Comparison of ENCODE assay signal across 1 cellular context in the genomic region with DNA sequence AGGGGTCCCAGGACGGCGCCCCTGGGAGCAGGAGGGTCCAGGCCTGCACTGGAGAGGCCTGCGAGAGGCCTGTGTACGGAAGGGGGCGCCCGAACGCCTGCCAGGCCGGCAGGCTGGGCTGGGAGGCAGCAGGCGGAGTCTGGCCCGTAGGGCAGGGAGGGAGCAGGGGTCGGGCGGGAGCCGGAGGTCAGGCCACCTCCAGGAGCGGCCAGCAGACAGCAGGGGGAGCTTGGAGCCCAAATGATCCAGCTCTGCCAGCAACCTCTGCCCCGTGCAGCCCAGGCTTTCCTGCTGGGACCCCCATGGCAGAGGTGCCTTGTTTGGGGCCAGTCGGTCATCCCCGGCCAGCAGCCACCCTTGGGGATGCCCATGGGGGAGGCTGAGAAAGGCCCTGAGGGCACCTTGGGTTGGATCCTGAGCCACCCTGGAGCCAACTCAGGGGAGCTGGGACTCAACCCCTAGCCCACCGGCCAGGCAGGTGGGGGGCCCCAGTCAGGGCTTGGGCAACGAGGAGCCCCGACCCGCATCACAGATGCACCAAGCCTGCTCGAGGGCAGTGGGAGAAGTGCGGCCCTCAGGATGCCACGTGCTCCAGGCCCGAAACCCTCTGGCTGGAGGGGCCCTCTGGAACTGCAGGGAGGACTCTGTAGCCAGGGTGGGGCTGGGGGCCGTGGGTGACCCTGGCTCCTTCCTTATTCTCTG.
TF ChIP-seq lines count a peak whose summit lies in the region.

No MANE protein-coding gene starts in this region.

TF ChIP-seq in HepG2, 621 proteins besides CTCF, POLR2A, EP300 and RAD21 (continued from another document and continues in another):
- TF ChIP-seq, protein P1, sequence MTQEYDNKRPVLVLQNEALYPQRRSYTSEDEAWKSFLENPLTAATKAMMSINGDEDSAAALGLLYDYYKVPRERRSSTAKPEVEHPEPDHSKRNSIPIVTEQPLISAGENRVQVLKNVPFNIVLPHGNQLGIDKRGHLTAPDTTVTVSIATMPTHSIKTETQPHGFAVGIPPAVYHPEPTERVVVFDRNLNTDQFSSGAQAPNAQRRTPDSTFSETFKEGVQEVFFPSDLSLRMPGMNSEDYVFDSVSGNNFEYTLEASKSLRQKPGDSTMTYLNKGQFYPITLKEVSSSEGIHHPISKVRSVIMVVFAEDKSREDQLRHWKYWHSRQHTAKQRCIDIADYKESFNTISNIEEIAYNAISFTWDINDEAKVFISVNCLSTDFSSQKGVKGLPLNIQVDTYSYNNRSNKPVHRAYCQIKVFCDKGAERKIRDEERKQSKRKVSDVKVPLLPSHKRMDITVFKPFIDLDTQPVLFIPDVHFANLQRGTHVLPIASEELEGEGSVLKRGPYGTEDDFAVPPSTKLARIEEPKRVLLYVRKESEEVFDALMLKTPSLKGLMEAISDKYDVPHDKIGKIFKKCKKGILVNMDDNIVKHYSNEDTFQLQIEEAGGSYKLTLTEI (CRISPR knock-in tag; conservative IDR thresholded peaks at IDR 0.05): no peak
- no peak for TF ChIP-seq JARID2 (CRISPR knock-in tag; IDR thresholded peaks at IDR 0.05; ENCODE audit: insufficient replicate concordance)
- TF ChIP-seq, protein P2, sequence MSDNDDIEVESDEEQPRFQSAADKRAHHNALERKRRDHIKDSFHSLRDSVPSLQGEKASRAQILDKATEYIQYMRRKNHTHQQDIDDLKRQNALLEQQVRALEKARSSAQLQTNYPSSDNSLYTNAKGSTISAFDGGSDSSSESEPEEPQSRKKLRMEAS (IDR thresholded peaks at IDR 0.05): peak; percentile 57; the same call in 1 of the 2 replicates
- TF ChIP-seq TRIM24 (CRISPR knock-in tag; IDR thresholded peaks at IDR 0.05): no peak
- no peak for TF ChIP-seq ZBTB1 (CRISPR knock-in tag; IDR thresholded peaks at IDR 0.05; ENCODE audit: borderline replicate concordance)
- TF ChIP-seq FOXK1 (CRISPR knock-in tag; IDR thresholded peaks at IDR 0.05; ENCODE audit: borderline replicate concordance, low read depth): no peak
- TF ChIP-seq, protein P3, sequence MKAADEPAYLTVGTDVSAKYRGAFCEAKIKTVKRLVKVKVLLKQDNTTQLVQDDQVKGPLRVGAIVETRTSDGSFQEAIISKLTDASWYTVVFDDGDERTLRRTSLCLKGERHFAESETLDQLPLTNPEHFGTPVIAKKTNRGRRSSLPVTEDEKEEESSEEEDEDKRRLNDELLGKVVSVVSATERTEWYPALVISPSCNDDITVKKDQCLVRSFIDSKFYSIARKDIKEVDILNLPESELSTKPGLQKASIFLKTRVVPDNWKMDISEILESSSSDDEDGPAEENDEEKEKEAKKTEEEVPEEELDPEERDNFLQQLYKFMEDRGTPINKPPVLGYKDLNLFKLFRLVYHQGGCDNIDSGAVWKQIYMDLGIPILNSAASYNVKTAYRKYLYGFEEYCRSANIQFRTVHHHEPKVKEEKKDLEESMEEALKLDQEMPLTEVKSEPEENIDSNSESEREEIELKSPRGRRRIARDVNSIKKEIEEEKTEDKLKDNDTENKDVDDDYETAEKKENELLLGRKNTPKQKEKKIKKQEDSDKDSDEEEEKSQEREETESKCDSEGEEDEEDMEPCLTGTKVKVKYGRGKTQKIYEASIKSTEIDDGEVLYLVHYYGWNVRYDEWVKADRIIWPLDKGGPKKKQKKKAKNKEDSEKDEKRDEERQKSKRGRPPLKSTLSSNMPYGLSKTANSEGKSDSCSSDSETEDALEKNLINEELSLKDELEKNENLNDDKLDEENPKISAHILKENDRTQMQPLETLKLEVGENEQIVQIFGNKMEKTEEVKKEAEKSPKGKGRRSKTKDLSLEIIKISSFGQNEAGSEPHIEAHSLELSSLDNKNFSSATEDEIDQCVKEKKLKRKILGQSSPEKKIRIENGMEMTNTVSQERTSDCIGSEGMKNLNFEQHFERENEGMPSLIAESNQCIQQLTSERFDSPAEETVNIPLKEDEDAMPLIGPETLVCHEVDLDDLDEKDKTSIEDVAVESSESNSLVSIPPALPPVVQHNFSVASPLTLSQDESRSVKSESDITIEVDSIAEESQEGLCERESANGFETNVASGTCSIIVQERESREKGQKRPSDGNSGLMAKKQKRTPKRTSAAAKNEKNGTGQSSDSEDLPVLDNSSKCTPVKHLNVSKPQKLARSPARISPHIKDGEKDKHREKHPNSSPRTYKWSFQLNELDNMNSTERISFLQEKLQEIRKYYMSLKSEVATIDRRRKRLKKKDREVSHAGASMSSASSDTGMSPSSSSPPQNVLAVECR (CRISPR knock-in tag; IDR thresholded peaks at IDR 0.05; ENCODE audit: borderline replicate concordance): peak; percentile 20; the same call in 1 of the 2 replicates
- TF ChIP-seq, protein P4, sequence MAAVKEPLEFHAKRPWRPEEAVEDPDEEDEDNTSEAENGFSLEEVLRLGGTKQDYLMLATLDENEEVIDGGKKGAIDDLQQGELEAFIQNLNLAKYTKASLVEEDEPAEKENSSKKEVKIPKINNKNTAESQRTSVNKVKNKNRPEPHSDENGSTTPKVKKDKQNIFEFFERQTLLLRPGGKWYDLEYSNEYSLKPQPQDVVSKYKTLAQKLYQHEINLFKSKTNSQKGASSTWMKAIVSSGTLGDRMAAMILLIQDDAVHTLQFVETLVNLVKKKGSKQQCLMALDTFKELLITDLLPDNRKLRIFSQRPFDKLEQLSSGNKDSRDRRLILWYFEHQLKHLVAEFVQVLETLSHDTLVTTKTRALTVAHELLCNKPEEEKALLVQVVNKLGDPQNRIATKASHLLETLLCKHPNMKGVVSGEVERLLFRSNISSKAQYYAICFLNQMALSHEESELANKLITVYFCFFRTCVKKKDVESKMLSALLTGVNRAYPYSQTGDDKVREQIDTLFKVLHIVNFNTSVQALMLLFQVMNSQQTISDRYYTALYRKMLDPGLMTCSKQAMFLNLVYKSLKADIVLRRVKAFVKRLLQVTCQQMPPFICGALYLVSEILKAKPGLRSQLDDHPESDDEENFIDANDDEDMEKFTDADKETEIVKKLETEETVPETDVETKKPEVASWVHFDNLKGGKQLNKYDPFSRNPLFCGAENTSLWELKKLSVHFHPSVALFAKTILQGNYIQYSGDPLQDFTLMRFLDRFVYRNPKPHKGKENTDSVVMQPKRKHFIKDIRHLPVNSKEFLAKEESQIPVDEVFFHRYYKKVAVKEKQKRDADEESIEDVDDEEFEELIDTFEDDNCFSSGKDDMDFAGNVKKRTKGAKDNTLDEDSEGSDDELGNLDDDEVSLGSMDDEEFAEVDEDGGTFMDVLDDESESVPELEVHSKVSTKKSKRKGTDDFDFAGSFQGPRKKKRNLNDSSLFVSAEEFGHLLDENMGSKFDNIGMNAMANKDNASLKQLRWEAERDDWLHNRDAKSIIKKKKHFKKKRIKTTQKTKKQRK (IDR thresholded peaks at IDR 0.05; ENCODE audit: low read length): no peak
- TF ChIP-seq HCFC1 (IDR thresholded peaks at IDR 0.05; ENCODE audit: low read depth, low read length): no peak
- TF ChIP-seq ZFP1 (CRISPR knock-in tag; IDR thresholded peaks at IDR 0.05): no peak
- TF ChIP-seq GABPA (IDR thresholded peaks at IDR 0.05; ENCODE audit: low read depth, low read length): no peak
- TF ChIP-seq GABPA (CRISPR knock-in tag; IDR thresholded peaks at IDR 0.05; ENCODE audit: low read depth): no peak
- peak; percentile 22; the same call in 1 of the 2 replicates for TF ChIP-seq ZMYM4 (CRISPR knock-in tag; IDR thresholded peaks at IDR 0.05)
- TF ChIP-seq ZNF264 (CRISPR knock-in tag; IDR thresholded peaks at IDR 0.05): 0 out of 2 replicates have a peak, but pooled peaks have one; percentile 55
- TF ChIP-seq ZNF256 (CRISPR knock-in tag; conservative IDR thresholded peaks at IDR 0.05): 0 out of 2 replicates have a peak, but pooled peaks have one; percentile 35
- peak; percentile 56; the same call in 1 of the 2 replicates for TF ChIP-seq PPARG (CRISPR knock-in tag; conservative IDR thresholded peaks at IDR 0.05)
- no peak for TF ChIP-seq ZMYM2 (CRISPR knock-in tag; IDR thresholded peaks at IDR 0.05)
- TF ChIP-seq ZNF563 (CRISPR knock-in tag; IDR thresholded peaks at IDR 0.05): no peak
- no peak for TF ChIP-seq ZNF225 (CRISPR knock-in tag; IDR thresholded peaks at IDR 0.05)
- TF ChIP-seq, protein P5, sequence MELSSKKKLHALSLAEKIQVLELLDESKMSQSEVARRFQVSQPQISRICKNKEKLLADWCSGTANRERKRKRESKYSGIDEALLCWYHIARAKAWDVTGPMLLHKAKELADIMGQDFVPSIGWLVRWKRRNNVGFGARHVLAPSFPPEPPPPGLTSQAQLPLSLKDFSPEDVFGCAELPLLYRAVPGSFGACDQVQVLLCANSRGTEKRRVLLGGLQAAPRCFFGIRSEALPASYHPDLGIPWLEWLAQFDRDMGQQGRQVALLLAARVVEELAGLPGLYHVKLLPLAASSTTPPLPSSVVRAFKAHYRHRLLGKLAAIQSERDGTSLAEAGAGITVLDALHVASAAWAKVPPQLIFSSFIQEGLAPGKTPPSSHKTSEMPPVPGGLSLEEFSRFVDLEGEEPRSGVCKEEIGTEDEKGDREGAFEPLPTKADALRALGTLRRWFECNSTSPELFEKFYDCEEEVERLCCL (CRISPR knock-in tag; IDR thresholded peaks at IDR 0.05; ENCODE audit: borderline replicate concordance): no peak
- TF ChIP-seq ZNF878 (CRISPR knock-in tag; IDR thresholded peaks at IDR 0.05): no peak
- TF ChIP-seq BCL6 (CRISPR knock-in tag; IDR thresholded peaks at IDR 0.05): 0 out of 2 replicates have a peak, but pooled peaks have one; percentile 30
- TF ChIP-seq, protein P6, sequence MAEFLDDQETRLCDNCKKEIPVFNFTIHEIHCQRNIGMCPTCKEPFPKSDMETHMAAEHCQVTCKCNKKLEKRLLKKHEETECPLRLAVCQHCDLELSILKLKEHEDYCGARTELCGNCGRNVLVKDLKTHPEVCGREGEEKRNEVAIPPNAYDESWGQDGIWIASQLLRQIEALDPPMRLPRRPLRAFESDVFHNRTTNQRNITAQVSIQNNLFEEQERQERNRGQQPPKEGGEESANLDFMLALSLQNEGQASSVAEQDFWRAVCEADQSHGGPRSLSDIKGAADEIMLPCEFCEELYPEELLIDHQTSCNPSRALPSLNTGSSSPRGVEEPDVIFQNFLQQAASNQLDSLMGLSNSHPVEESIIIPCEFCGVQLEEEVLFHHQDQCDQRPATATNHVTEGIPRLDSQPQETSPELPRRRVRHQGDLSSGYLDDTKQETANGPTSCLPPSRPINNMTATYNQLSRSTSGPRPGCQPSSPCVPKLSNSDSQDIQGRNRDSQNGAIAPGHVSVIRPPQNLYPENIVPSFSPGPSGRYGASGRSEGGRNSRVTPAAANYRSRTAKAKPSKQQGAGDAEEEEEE (CRISPR knock-in tag; IDR thresholded peaks at IDR 0.05; ENCODE audit: borderline replicate concordance): no peak
- TF ChIP-seq, protein P7, sequence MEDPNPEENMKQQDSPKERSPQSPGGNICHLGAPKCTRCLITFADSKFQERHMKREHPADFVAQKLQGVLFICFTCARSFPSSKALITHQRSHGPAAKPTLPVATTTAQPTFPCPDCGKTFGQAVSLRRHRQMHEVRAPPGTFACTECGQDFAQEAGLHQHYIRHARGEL (CRISPR knock-in tag; IDR thresholded peaks at IDR 0.05): no peak
- TF ChIP-seq ZSCAN9 (CRISPR knock-in tag; IDR thresholded peaks at IDR 0.05; ENCODE audit: borderline replicate concordance): no peak; the same call in 1 of the 2 replicates
- TF ChIP-seq SMC3 (IDR thresholded peaks at IDR 0.05; ENCODE audit: low read length): peak; percentile 29; the same call in 1 of the 2 replicates
- no peak for TF ChIP-seq RAD51 (IDR thresholded peaks at IDR 0.05; ENCODE audit: borderline replicate concordance)
- no peak for TF ChIP-seq ZNF317 (CRISPR knock-in tag; IDR thresholded peaks at IDR 0.05)
- no peak for TF ChIP-seq CC2D1A (CRISPR knock-in tag; IDR thresholded peaks at IDR 0.05)
- TF ChIP-seq ELF1 (CRISPR knock-in tag; IDR thresholded peaks at IDR 0.05): peak; percentile 52; the same call in 1 of the 2 replicates
- no peak for TF ChIP-seq PAWR (CRISPR knock-in tag; IDR thresholded peaks at IDR 0.05; ENCODE audit: borderline replicate concordance)
- TF ChIP-seq, protein P8, sequence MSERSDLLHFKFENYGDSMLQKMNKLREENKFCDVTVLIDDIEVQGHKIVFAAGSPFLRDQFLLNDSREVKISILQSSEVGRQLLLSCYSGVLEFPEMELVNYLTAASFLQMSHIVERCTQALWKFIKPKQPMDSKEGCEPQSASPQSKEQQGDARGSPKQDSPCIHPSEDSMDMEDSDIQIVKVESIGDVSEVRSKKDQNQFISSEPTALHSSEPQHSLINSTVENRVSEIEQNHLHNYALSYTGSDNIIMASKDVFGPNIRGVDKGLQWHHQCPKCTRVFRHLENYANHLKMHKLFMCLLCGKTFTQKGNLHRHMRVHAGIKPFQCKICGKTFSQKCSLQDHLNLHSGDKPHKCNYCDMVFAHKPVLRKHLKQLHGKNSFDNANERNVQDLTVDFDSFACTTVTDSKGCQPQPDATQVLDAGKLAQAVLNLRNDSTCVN (CRISPR knock-in tag; IDR thresholded peaks at IDR 0.05; ENCODE audit: borderline replicate concordance): no peak
- TF ChIP-seq ZFAT (CRISPR knock-in tag; conservative IDR thresholded peaks at IDR 0.05): no peak
- TF ChIP-seq NFIB (CRISPR knock-in tag; IDR thresholded peaks at IDR 0.05; ENCODE audit: borderline replicate concordance): no peak
- TF ChIP-seq FLYWCH1 (CRISPR knock-in tag; IDR thresholded peaks at IDR 0.05): no peak
- TF ChIP-seq ZNF24 (IDR thresholded peaks at IDR 0.05): no peak
- TF ChIP-seq, protein P9, sequence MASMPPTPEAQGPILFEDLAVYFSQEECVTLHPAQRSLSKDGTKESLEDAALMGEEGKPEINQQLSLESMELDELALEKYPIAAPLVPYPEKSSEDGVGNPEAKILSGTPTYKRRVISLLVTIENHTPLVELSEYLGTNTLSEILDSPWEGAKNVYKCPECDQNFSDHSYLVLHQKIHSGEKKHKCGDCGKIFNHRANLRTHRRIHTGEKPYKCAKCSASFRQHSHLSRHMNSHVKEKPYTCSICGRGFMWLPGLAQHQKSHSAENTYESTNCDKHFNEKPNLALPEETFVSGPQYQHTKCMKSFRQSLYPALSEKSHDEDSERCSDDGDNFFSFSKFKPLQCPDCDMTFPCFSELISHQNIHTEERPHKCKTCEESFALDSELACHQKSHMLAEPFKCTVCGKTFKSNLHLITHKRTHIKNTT (CRISPR knock-in tag; IDR thresholded peaks at IDR 0.05): no peak
- no peak for TF ChIP-seq PRPF4 (IDR thresholded peaks at IDR 0.05; ENCODE audit: low read depth, low read length, poor library complexity, severe bottlenecking)
- TF ChIP-seq, protein P10, sequence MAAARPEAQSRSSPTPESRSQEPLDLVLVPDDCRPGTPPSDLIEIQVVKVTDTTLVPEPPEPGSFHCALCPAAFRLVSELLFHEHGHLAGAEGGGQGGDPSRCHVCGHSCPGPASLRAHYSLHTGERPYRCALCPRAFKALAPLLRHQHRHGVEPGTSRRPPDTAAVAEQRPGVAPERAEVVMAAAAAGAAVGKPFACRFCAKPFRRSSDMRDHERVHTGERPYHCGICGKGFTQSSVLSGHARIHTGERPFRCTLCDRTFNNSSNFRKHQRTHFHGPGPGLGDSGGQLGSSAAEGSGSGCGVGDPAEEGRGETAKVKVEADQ (CRISPR knock-in tag; IDR thresholded peaks at IDR 0.05; ENCODE audit: borderline replicate concordance): peak; percentile 68; the same call in 1 of the 2 replicates
- TF ChIP-seq HDAC2 (CRISPR knock-in tag; IDR thresholded peaks at IDR 0.05): peak; percentile 55
- no peak for TF ChIP-seq ZNF530 (CRISPR knock-in tag; IDR thresholded peaks at IDR 0.05; ENCODE audit: low read depth)
- TF ChIP-seq PHB2 (IDR thresholded peaks at IDR 0.05; ENCODE audit: partially characterized antibody): no peak
- peak; percentile 69; the same call in 1 of the 2 replicates for TF ChIP-seq ZNF44 (CRISPR knock-in tag; IDR thresholded peaks at IDR 0.05)
- no peak for TF ChIP-seq DNMT1 (CRISPR knock-in tag; IDR thresholded peaks at IDR 0.05)
- TF ChIP-seq REPIN1 (CRISPR knock-in tag; IDR thresholded peaks at IDR 0.05; ENCODE audit: borderline replicate concordance, low read depth): peak; percentile 28; the same call in 1 of the 2 replicates
